ENCODE assay signal across 1 cellular context in genomic region chr19:11378319-11379189, GRCh38.
TF ChIP-seq lines count a peak whose summit lies in the region.

No MANE protein-coding gene starts in this region.

TF ChIP-seq in HepG2, 621 proteins besides CTCF, POLR2A, EP300 and RAD21 (continues in another document):
- TF ChIP-seq ZBTB46 (CRISPR knock-in tag; IDR thresholded peaks at IDR 0.05; ENCODE audit: borderline replicate concordance) (no peak), XRCC5 (optimal IDR thresholded peaks at IDR 0.05; ENCODE audit: low read length) (no peak), PCBP2 (optimal IDR thresholded peaks at IDR 0.05; ENCODE audit: low read depth, low read length, poor library complexity, severe bottlenecking) (no peak), NFATC3 (CRISPR knock-in tag; IDR thresholded peaks at IDR 0.05) (no peak), TEAD2 (CRISPR knock-in tag; IDR thresholded peaks at IDR 0.05) (no peak), NCOA1 (CRISPR knock-in tag; IDR thresholded peaks at IDR 0.05) (no peak), ZNF3 (CRISPR knock-in tag; IDR thresholded peaks at IDR 0.05) (no peak), ZNF136 (CRISPR knock-in tag; IDR thresholded peaks at IDR 0.05; ENCODE audit: low read depth) (no peak), TP53 (CRISPR knock-in tag; conservative IDR thresholded peaks at IDR 0.05) (no peak), NKX3-1 (CRISPR knock-in tag; IDR thresholded peaks at IDR 0.05) (no peak), EEA1 (CRISPR knock-in tag; IDR thresholded peaks at IDR 0.05; ENCODE audit: borderline replicate concordance) (no peak), ZNF598 (CRISPR knock-in tag; IDR thresholded peaks at IDR 0.05; ENCODE audit: borderline replicate concordance) (peak; percentile 26; the same call in 1 of the 2 replicates), KDM2A (CRISPR knock-in tag; IDR thresholded peaks at IDR 0.05; ENCODE audit: borderline replicate concordance, low read depth) (peak; percentile 49; the same call in 1 of the 2 replicates), PAF1 (CRISPR knock-in tag; IDR thresholded peaks at IDR 0.05) (no peak), DDIT3 (CRISPR knock-in tag; IDR thresholded peaks at IDR 0.05) (no peak), JDP2 (CRISPR knock-in tag; IDR thresholded peaks at IDR 0.05; ENCODE audit: borderline replicate concordance) (no peak), ZNF609 (CRISPR knock-in tag; IDR thresholded peaks at IDR 0.05; ENCODE audit: borderline replicate concordance) (no peak), ZNF709 (CRISPR knock-in tag; IDR thresholded peaks at IDR 0.05) (no peak), GLI4 (CRISPR knock-in tag; IDR thresholded peaks at IDR 0.05; ENCODE audit: borderline replicate concordance) (no peak), HOXD1 (CRISPR knock-in tag; IDR thresholded peaks at IDR 0.05) (no peak), FOXC1 (CRISPR knock-in tag; IDR thresholded peaks at IDR 0.05; ENCODE audit: borderline replicate concordance) (no peak), CENPX (CRISPR knock-in tag; IDR thresholded peaks at IDR 0.05) (no peak), ARID4A (CRISPR knock-in tag; IDR thresholded peaks at IDR 0.05; ENCODE audit: borderline replicate concordance) (peak; percentile 32; the same call in 1 of the 2 replicates), GMEB2 (CRISPR knock-in tag; IDR thresholded peaks at IDR 0.05; ENCODE audit: low read depth) (no peak), ZNF44 (CRISPR knock-in tag; IDR thresholded peaks at IDR 0.05) (no peak), ARHGAP35 (CRISPR knock-in tag; IDR thresholded peaks at IDR 0.05; ENCODE audit: borderline replicate concordance) (no peak), PHF5A (CRISPR knock-in tag; IDR thresholded peaks at IDR 0.05; ENCODE audit: low read depth, unreplicated experiment) (no peak), PLRG1 (conservative IDR thresholded peaks at IDR 0.05) (no peak), ZFP91 (CRISPR knock-in tag; IDR thresholded peaks at IDR 0.05; ENCODE audit: borderline replicate concordance) (peak; percentile 12; the same call in 1 of the 2 replicates), HMGXB4 (CRISPR knock-in tag; IDR thresholded peaks at IDR 0.05; ENCODE audit: borderline replicate concordance in 1 of 2, low read depth in 1 of 2) (peak; percentile 59 to 68; a peak in 1 of 4 replicates), THAP11 (CRISPR knock-in tag; IDR thresholded peaks at IDR 0.05) (0 out of 2 replicates have a peak, but pooled peaks have one; percentile 16), ZNF501 (CRISPR knock-in tag; IDR thresholded peaks at IDR 0.05) (peak; percentile 64), MYC (CRISPR knock-in tag; IDR thresholded peaks at IDR 0.05; ENCODE audit: borderline replicate concordance) (no peak), ARID3A (IDR thresholded peaks at IDR 0.05; ENCODE audit: low read depth, low read length) (no peak), SSRP1 (CRISPR knock-in tag; IDR thresholded peaks at IDR 0.05) (no peak), RXRA (CRISPR knock-in tag; IDR thresholded peaks at IDR 0.05) (0 out of 2 replicates have a peak, but pooled peaks have one; percentile 25), STAG1 (CRISPR knock-in tag; IDR thresholded peaks at IDR 0.05) (peak; percentile 81), BCL3 (CRISPR knock-in tag; IDR thresholded peaks at IDR 0.05) (0 out of 2 replicates have a peak, but pooled peaks have one; percentile 27), ZFP37 (CRISPR knock-in tag; IDR thresholded peaks at IDR 0.05; ENCODE audit: borderline replicate concordance) (no peak)
